Comparison of ENCODE assay signal across 9 cellular contexts in genomic region chr1:153532161-153532560, GRCh38.
A peak's percentile ranks its signal among the peaks of the same experiment; 100 is the strongest.
DNase-seq lines count a peak whose midpoint lies in the region; TF ChIP-seq lines count a peak whose summit lies in the region.
"Had no signal": no experiment of that assay in that cellular context is flagged by ENCODE, and none has a peak within 500 bp of the region (broad histone marks: within the 10 kb centered on the region; RNA-seq: fewer than 3 reads in every experiment).

No MANE protein-coding gene starts in this region.

- no peaks in the 10 kb centered on the region for H3K27me3 Mint-ChIP-seq in T-helper 2 cell treated with Interferon-gamma antibody and Interleukin-4, amounts not matched to agents 5 μg/mL and 100 μg/mL, for 36 hours (ENCODE audit: low read depth)

- peaks cover 25% of the 10 kb centered on the region for H3K36me3 Mint-ChIP-seq in T-helper 2 cell treated with Interferon-gamma antibody and Interleukin-4, amounts not matched to agents 5 μg/mL and 100 μg/mL, for 36 hours (ENCODE audit: low read depth)

- CTCF ChIA-PET in HEK293T (lab: Yijun Ruan, JAX) = interaction anchor here (0.9 to 4.5 kb wide), 11 partner anchors 11 to 95 kb away, joined by 3 to 60 read pairs (median 6); partner anchors contain the start of genes S100A1, S100A13 and S100A2

- H3K9me3 Mint-ChIP-seq in T-helper 2 cell treated with Interferon-gamma antibody and Interleukin-4, amounts not matched to agents 5 μg/mL and 100 μg/mL, for 36 hours = no peaks in the 10 kb centered on the region
- H3K9me3 Mint-ChIP-seq: neural crest cell had no signal

- POLR2A ChIA-PET in HEK293T (lab: Yijun Ruan, JAX) = interaction anchor here (0.6 to 3.7 kb wide), 7 partner anchors 12 to 445 kb away, joined by 3 to 23 read pairs (median 8); partner anchors contain the start of genes CHTOP, JTB and S100A13

- H3K4me3 Mint-ChIP-seq in T-helper 2 cell treated with Interferon-gamma antibody and Interleukin-4, amounts not matched to agents 5 μg/mL and 100 μg/mL, for 36 hours = peak overlapping the region; percentile 91

- H3K9me3 ChIP-seq in duodenal mucosa (ENCODE audit: control insufficient read depth in 1 of 2, low read length in 2 of 2) = no peaks in the 10 kb centered on the region

- peaks cover 50% of the 10 kb centered on the region for H3K4me1 Mint-ChIP-seq in T-helper 2 cell treated with Interferon-gamma antibody and Interleukin-4, amounts not matched to agents 5 μg/mL and 100 μg/mL, for 36 hours (ENCODE audit: low read depth)

- peak overlapping the region; percentile 77 for H3K27ac ChIP-seq in duodenal mucosa (ENCODE audit: low read depth, low read length)

- H3K27ac Mint-ChIP-seq in T-helper 2 cell treated with Interferon-gamma antibody and Interleukin-4, amounts not matched to agents 5 μg/mL and 100 μg/mL, for 36 hours = peak overlapping the region; percentile 94

- H3K4me1 ChIP-seq in duodenal mucosa (ENCODE audit: control insufficient read depth in 1 of 2, insufficient read depth in 2 of 2, low read length in 2 of 2) = peaks cover 46 to 51% of the 10 kb centered on the region in 2 donors

- H3K36me3 ChIP-seq in duodenal mucosa (ENCODE audit: control insufficient read depth in 1 of 2, insufficient read depth in 2 of 2, low read length in 2 of 2) = no peaks in the 10 kb centered on the region

- peak; percentile 45 for DNase-seq in DMS53 (lab: John Stamatoyannopoulos, UW)
- no peak for DNase-seq in DMS53 treated with DMSO at 0.1 percent for 48 hours (lab: John Stamatoyannopoulos, UW; ENCODE audit: unreplicated experiment)
- DNase-seq in T-helper 2 cell treated with Interferon-gamma antibody and Interleukin-4, amounts not matched to agents 5 μg/mL and 100 μg/mL, for 36 hours (ENCODE audit: low spot score) = peak; percentile 49
- peak; percentile 22 for DNase-seq in stimulated activated CD4-positive, alpha-beta T cell treated with anti-CD3 and anti-CD28 coated beads, Interleukin-4, amount 100 ng/mL, for 1 hour
- no peak for DNase-seq in HEK293T (ENCODE audit: extremely low spot score)
- no peak for DNase-seq in D341Med (ENCODE audit: low spot score)
- no peak for DNase-seq in NCI-H2107 (lab: John Stamatoyannopoulos, UW)

- H3K9ac ChIP-seq in duodenal mucosa (ENCODE audit: low read depth in 1 of 2, low read length in 2 of 2) = peak overlapping the region; percentile 95 to 98

- H3K4me3 ChIP-seq in duodenal mucosa (ENCODE audit: low read depth in 1 of 2, low read length in 2 of 2) = peak overlapping the region; percentile 77 to 85

- no peaks in the 10 kb centered on the region for H3K27me3 ChIP-seq in duodenal mucosa (ENCODE audit: control insufficient read depth in 1 of 2, insufficient read depth in 2 of 2, low read length in 2 of 2)

TF ChIP-seq in HEK293T, 16 proteins besides CTCF, POLR2A, EP300 and RAD21:
- no peak for TF ChIP-seq FOXM1 (IDR thresholded peaks at IDR 0.05; ENCODE audit: borderline replicate concordance)
- no peak for TF ChIP-seq HDGF (IDR thresholded peaks at IDR 0.05; ENCODE audit: borderline replicate concordance)
- TF ChIP-seq TARDBP (IDR thresholded peaks at IDR 0.05) = no peak
- no peak for TF ChIP-seq PKNOX1 (IDR thresholded peaks at IDR 0.05)
- no peak for TF ChIP-seq FOXK2 (IDR thresholded peaks at IDR 0.05)
- TF ChIP-seq ARNT (IDR thresholded peaks at IDR 0.05) = no peak
- no peak for TF ChIP-seq NFRKB (IDR thresholded peaks at IDR 0.05)
- no peak for TF ChIP-seq SUZ12 (IDR thresholded peaks at IDR 0.05)
- no peak for TF ChIP-seq L3MBTL2 (conservative IDR thresholded peaks at IDR 0.05)
- no peak for TF ChIP-seq FOXA1 (IDR thresholded peaks at IDR 0.05)
- TF ChIP-seq ZNF384 (IDR thresholded peaks at IDR 0.05) = no peak
- TF ChIP-seq ELF4 (IDR thresholded peaks at IDR 0.05) = no peak
- TF ChIP-seq SP1 (IDR thresholded peaks at IDR 0.05) = no peak
- TF ChIP-seq CTBP1 (IDR thresholded peaks at IDR 0.05; ENCODE audit: borderline replicate concordance) = no peak

Comparison
In these comparisons a context has a peak if more than half of its experiments do, and no peak if none do; other contexts are left out.
1. DNase-seq: peak in DMS53 (single experiment), T-helper 2 cell treated with Interferon-gamma antibody and Interleukin-4, amounts not matched to agents 5 μg/mL and 100 μg/mL, for 36 hours (single experiment) and stimulated activated CD4-positive, alpha-beta T cell treated with anti-CD3 and anti-CD28 coated beads, Interleukin-4, amount 100 ng/mL, for 1 hour (single experiment); none in DMS53 treated with DMSO at 0.1 percent for 48 hours (single experiment), HEK293T (single experiment), D341Med (single experiment) and NCI-H2107 (single experiment).